11 cellular contexts compared by ENCODE assay signal in genomic region chr3:45343947-45344346, GRCh38. TPM values are rescaled to one million over a fixed set of nuclear protein-coding genes. Genes with fewer than 3 reads are reported as not detected.
A peak's percentile ranks its signal among the peaks of the same experiment; 100 is the strongest.
DNase-seq lines count a peak whose midpoint lies in the region; ATAC-seq, FAIRE-seq and TF ChIP-seq lines count a peak whose summit lies in the region.
"Had no signal": no experiment of that assay in that cellular context is flagged by ENCODE, and none has a peak within 500 bp of the region (broad histone marks: within the 10 kb centered on the region; RNA-seq: fewer than 3 reads in every experiment).

No MANE protein-coding gene starts in this region.

- DNase-seq in EL (peak; percentile 16), HuH-7.5 (ENCODE audit: low spot score) (peak; percentile 20), SJCRH30 (peak; percentile 19 to 51), iPS-NIHi11 (ENCODE audit: low spot score) (peak; percentile 60), D721Med (ENCODE audit: insufficient read length, low spot score) (no peak), psoas muscle (no peak)
- DNase-seq: activated naive CD4-positive, alpha-beta T cell treated with Interleukin-2 at 50 U/mL for 16 hours; GF-D8; NCI-H1436 had no signal

- no peak overlapping the region for H3K27ac ChIP-seq in SJCRH30
- no peak overlapping the region for H3K27ac ChIP-seq in psoas muscle
- H3K27ac ChIP-seq: gastroesophageal sphincter had no signal

- H3K9me3 ChIP-seq in SJCRH30 (replicated peaks) (no peaks in the 10 kb centered on the region), psoas muscle (no peaks in the 10 kb centered on the region)
- H3K9me3 ChIP-seq: gastroesophageal sphincter had no signal

- TF ChIP-seq CTCF in D721Med (IDR thresholded peaks at IDR 0.05; ENCODE audit: insufficient read depth, missing control alignments), result no peak
- no peak for TF ChIP-seq CTCF in psoas muscle (IDR thresholded peaks at IDR 0.05)

- no peaks in the 10 kb centered on the region for H3K36me3 ChIP-seq in SJCRH30
- H3K36me3 ChIP-seq in psoas muscle (ENCODE audit: insufficient read depth in 1 of 2, low read depth in 1 of 2), result no peaks in the 10 kb centered on the region
- H3K36me3 ChIP-seq: gastroesophageal sphincter had no signal

- H3K27me3 ChIP-seq in SJCRH30 (no peaks in the 10 kb centered on the region), psoas muscle (ENCODE audit: insufficient read depth in 3 of 3, low read length in 2 of 3) (no peaks in the 10 kb centered on the region)
- H3K27me3 ChIP-seq: gastroesophageal sphincter had no signal

- ATAC-seq in psoas muscle (no peak), GM18909 (IDR thresholded peaks at IDR 0.05; ENCODE audit: poor library complexity, unreplicated experiment) (no peak)
- ATAC-seq: gastroesophageal sphincter had no signal

- H3K4me1 ChIP-seq in SJCRH30, result no peaks in the 10 kb centered on the region
- H3K4me1 ChIP-seq in psoas muscle, result no peaks in the 10 kb centered on the region
- H3K4me1 ChIP-seq: gastroesophageal sphincter had no signal

- H3K4me3 ChIP-seq in SJCRH30 (no peak overlapping the region), psoas muscle (no peak overlapping the region)
- H3K4me3 ChIP-seq: gastroesophageal sphincter had no signal

- FAIRE-seq in D721Med (lab: Jason Lieb, UNC), result no peak

- intact Hi-C loops in psoas muscle (cut with DNase I), result no loop called here

- 72 to 83% (median 78%) methylated on average over 2 of the region's 2 CpGs for WGBS in psoas muscle, 3 donors

RNA-seq across cellular contexts. Expression of gene LARS2, which starts 44.4 kb away (rescaled TPM):
- 20.0 and 21.6 TPM in 2 replicates for total RNA-seq in SJCRH30 (2014; rRNA removed; shearing (Covaris generic))
- total RNA-seq in psoas muscle, result 10 to 100 TPM in 2 of 4 donors, 1 to 10 TPM in 2; 7.6 to 11.1 (median 9.3) TPM
- 1 to 10 TPM; 7.4 to 8.3 (median 7.4) TPM for polyA plus RNA-seq in psoas muscle

Comparison
In these comparisons a context has a peak if more than half of its experiments do, and no peak if none do; other contexts are left out.
1. DNase-seq: peak in EL (single experiment), HuH-7.5 (single experiment), SJCRH30 (2 of 2) and iPS-NIHi11 (single experiment); none in D721Med (single experiment) and psoas muscle (0 of 2).